ENCODE assay signal across 25 cellular contexts in the genomic region with DNA sequence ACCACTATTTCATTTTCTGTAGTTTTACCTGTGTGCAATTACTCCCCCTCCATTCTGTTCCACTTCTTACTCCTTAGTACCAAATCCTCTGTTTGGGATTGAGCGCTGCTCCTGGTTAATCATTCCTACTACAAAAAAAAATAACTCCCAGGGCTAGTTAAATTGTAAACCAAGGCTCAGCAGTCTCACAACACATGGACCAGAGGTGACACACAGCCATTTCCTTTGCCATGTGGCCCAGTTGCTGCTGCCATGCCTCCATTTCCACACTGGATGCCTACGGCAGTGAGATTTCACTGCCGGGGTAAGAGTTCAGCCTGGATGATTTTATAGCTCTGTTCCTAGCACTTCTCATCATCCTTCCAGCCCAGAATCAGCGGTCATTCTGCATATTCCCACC.
"Had no signal": no experiment of that assay in that cellular context is flagged by ENCODE, and none has a peak within 500 bp of the region (broad histone marks: within the 10 kb centered on the region; RNA-seq: fewer than 3 reads in every experiment).

No MANE protein-coding gene starts in this region.

- H3K9me3 ChIP-seq: ascending aorta, body of pancreas, MG63, Peyer's patch, SJSA1 had no signal

- H3K27ac ChIP-seq: ascending aorta, body of pancreas, Peyer's patch, SJSA1 had no signal

- DNase-seq: activated CD4-positive, alpha-beta T cell treated with anti-CD3 and anti-CD28 coated beads for 4 hours; activated CD4-positive, alpha-beta T cell treated with anti-CD3 and anti-CD28 coated beads, Interleukin-2, amount 50 U/mL, for 4 hours; activated CD8-positive, alpha-beta memory T cell treated with anti-CD3 and anti-CD28 coated beads, Interleukin-2, amount 10 ng/mL, durations not matched to agents 7 days and 5 days; activated CD8-positive, alpha-beta T cell treated with anti-CD3 and anti-CD28 coated beads, Interleukin-2, amount 10 ng/mL, durations not matched to agents 7 days and 5 days; activated effector memory CD4-positive, alpha-beta T cell treated with Interleukin-2 at 50 U/mL for 16 hours; activated naive CD4-positive, alpha-beta T cell; activated T-cell treated with anti-CD3 and anti-CD28 coated beads, Interleukin-2, amount 50 U/mL, for 24 hours; amniotic stem cell; MG63; MV-4-11; NCI-H1092 treated with DMSO at 0.1 percent for 48 hours; NCI-H1436; NCI-H1694 treated with DMSO at 0.1 percent for 48 hours; NCI-H2029 treated with DMSO at 0.1 percent for 48 hours; NCI-H510A treated with DMSO at 0.1 percent for 48 hours; NCI-H69; Peyer's patch; SHP77; SW 1271 had no signal

- H3K27me3 ChIP-seq: ascending aorta, body of pancreas, MG63, Peyer's patch, SJSA1 had no signal

- H3K4me1 ChIP-seq: ascending aorta, Peyer's patch, SJSA1 had no signal

- ATAC-seq: activated CD4-positive, CD25-positive, alpha-beta regulatory T cell treated with anti-CD3 and anti-CD28 coated beads, Interleukin-2, amount 50 U/mL, for 24 hours; activated CD8-positive, alpha-beta memory T cell treated with anti-CD3 and anti-CD28 coated beads, Interleukin-2, amount 10 ng/mL, durations not matched to agents 7 days and 5 days; activated CD8-positive, alpha-beta T cell treated with anti-CD3 and anti-CD28 coated beads, Interleukin-2, amount 10 ng/mL, durations not matched to agents 7 days and 5 days; body of pancreas; SK-N-SH treated with all-trans-retinoic acid at 6 μM for 48 hours had no signal

- FAIRE-seq: bronchial epithelial cell had no signal

- H3K4me3 ChIP-seq: ascending aorta, body of pancreas, MG63, Peyer's patch, SJSA1 had no signal

- H3K36me3 ChIP-seq: ascending aorta, MG63, Peyer's patch, SJSA1 had no signal
